1 cellular context compared by ENCODE assay signal in the genomic region with DNA sequence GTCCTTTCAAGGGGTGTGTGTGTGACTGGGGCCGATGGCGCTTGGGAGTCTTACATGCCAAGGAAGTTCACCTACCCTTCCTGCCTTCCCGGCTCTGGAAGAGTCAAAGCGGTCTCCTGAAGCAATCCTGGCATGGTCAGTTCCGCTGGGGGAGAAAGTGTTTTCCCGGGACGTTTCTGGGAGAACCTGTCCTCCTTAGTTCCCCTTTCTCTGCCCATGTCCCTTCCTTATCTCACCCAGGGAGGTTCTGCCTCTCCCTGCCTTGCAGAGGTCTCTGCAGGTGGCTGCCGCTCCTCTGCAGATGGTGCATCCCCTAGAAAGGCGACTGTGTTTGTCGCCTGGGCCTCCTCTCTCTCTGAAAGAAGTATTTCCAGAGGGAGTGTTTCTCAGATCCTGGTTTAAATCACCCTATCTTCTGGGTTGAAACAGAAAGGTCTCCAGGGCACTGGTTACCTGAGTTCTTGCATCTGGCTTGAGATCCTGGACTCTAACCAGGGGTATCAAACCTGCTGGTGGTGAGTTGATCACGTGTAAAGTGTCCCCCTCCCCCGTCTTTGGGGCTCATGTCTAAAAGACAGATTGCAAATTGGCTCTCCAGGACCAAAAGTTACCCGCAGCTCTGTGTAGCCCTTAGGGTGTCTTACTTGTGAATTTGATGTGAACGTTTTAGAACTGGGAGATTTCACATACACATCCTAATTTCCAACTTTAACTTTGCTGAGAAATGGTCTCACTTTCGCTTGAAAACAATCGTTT.
TF ChIP-seq lines count a peak whose summit lies in the region.

No MANE protein-coding gene starts in this region.

TF ChIP-seq in GM23338, 12 proteins besides CTCF, POLR2A, EP300 and RAD21 (continued from another document):
- TF ChIP-seq, protein P1, sequence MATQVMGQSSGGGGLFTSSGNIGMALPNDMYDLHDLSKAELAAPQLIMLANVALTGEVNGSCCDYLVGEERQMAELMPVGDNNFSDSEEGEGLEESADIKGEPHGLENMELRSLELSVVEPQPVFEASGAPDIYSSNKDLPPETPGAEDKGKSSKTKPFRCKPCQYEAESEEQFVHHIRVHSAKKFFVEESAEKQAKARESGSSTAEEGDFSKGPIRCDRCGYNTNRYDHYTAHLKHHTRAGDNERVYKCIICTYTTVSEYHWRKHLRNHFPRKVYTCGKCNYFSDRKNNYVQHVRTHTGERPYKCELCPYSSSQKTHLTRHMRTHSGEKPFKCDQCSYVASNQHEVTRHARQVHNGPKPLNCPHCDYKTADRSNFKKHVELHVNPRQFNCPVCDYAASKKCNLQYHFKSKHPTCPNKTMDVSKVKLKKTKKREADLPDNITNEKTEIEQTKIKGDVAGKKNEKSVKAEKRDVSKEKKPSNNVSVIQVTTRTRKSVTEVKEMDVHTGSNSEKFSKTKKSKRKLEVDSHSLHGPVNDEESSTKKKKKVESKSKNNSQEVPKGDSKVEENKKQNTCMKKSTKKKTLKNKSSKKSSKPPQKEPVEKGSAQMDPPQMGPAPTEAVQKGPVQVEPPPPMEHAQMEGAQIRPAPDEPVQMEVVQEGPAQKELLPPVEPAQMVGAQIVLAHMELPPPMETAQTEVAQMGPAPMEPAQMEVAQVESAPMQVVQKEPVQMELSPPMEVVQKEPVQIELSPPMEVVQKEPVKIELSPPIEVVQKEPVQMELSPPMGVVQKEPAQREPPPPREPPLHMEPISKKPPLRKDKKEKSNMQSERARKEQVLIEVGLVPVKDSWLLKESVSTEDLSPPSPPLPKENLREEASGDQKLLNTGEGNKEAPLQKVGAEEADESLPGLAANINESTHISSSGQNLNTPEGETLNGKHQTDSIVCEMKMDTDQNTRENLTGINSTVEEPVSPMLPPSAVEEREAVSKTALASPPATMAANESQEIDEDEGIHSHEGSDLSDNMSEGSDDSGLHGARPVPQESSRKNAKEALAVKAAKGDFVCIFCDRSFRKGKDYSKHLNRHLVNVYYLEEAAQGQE (IDR thresholded peaks at IDR 0.05; ENCODE audit: unreplicated experiment): no peak
- no peak for TF ChIP-seq POLR2AphosphoS5 (IDR thresholded peaks at IDR 0.05; ENCODE audit: low read depth)
